In genomic region chr3:114847564-114847963, GRCh38 we compare ENCODE assay signal across 28 cellular contexts.
A peak's percentile ranks its signal among the peaks of the same experiment; 100 is the strongest.
DNase-seq lines count a peak whose midpoint lies in the region; ATAC-seq, FAIRE-seq and TF ChIP-seq lines count a peak whose summit lies in the region.
"Had no signal": no experiment of that assay in that cellular context is flagged by ENCODE, and none has a peak within 500 bp of the region (broad histone marks: within the 10 kb centered on the region; RNA-seq: fewer than 3 reads in every experiment).

No MANE protein-coding gene starts in this region.

- DNase-seq in SHP77 treated with DMSO at 0.1 percent for 48 hours (lab: John Stamatoyannopoulos, UW) (peak; percentile 44), SHP77 (lab: John Stamatoyannopoulos, UW) (no peak), dorsolateral prefrontal cortex (no peak), pancreas (peak in 1 of 6 donors; percentile 13), upper lobe of right lung (no peak), NCI-H187 treated with DMSO at 0.1 percent for 48 hours (lab: John Stamatoyannopoulos, UW) (no peak), epidermal melanocyte (ENCODE audit: insufficient read length, low spot score) (no peak)
- DNase-seq: 8988T; activated CD4-positive, alpha-beta T cell treated with anti-CD3 and anti-CD28 coated beads for 36 hours; activated CD8-positive, alpha-beta memory T cell treated with anti-CD3 and anti-CD28 coated beads, Interleukin-2, amount 50 U/mL, for 48 hours; activated CD8-positive, alpha-beta T cell treated with anti-CD3 and anti-CD28 coated beads for 36 hours; activated naive CD4-positive, alpha-beta T cell treated with anti-CD3 and anti-CD28 coated beads, Interleukin-2, amount 10 ng/mL, durations not matched to agents 7 days and 5 days; brain microvascular endothelial cell; H7; Karpas-422; naive B cell; NCI-H2107; NCI-H345; NCI-H748 treated with DMSO at 0.1 percent for 48 hours; stimulated activated naive CD4-positive, alpha-beta T cell treated with Interleukin-2 at 50 U/mL for 16 hours; T1000 had no signal

- H3K27me3 ChIP-seq in dorsolateral prefrontal cortex (no peaks in the 10 kb centered on the region), pancreas (no peaks in the 10 kb centered on the region), upper lobe of right lung (no peaks in the 10 kb centered on the region)
- H3K27me3 ChIP-seq: adrenal gland, brain microvascular endothelial cell, SJSA1 had no signal

- TF ChIP-seq CTCF in dorsolateral prefrontal cortex (IDR thresholded peaks at IDR 0.05 in 54 of 56, conservative IDR thresholded peaks at IDR 0.05 in 2 of 56; ENCODE audit: low read depth in 1 of 56, partially characterized antibody in 56 of 56), result no peak
- no peak for TF ChIP-seq CTCF in pancreas (IDR thresholded peaks at IDR 0.05)
- TF ChIP-seq CTCF in upper lobe of right lung (IDR thresholded peaks at IDR 0.05), result no peak

- intact Hi-C loops in dorsolateral prefrontal cortex (cut with DNase I), result loop anchor here (5.0 kb wide), 3 partner anchors 55 to 245 kb away; no protein-coding TSS in a partner anchor
- intact Hi-C loops in pancreas (cut with DNase I), result no loop called here
- intact Hi-C loops in upper lobe of right lung (cut with DNase I), result no loop called here

- ATAC-seq in pancreas (peak; percentile 46 to 73 (median 58)), upper lobe of right lung (peak; percentile 73), GM18511 (IDR thresholded peaks at IDR 0.05; ENCODE audit: unreplicated experiment) (no peak)
- ATAC-seq: activated CD4-positive, alpha-beta T cell treated with anti-CD3 and anti-CD28 coated beads for 36 hours; activated CD8-positive, alpha-beta T cell treated with anti-CD3 and anti-CD28 coated beads for 36 hours had no signal

- H3K4me1 ChIP-seq in pancreas (peaks cover 24 to 59% (median 44%) of the 10 kb centered on the region in 3 donors), upper lobe of right lung (peaks cover 5% of the 10 kb centered on the region)
- H3K4me1 ChIP-seq: SJSA1 had no signal

- FAIRE-seq in pancreas (lab: Jason Lieb, UNC), result no peak
- FAIRE-seq: endothelial cell of umbilical vein had no signal

- H3K4me3 ChIP-seq in dorsolateral prefrontal cortex, result peak overlapping the region in 9 of 59 donors; percentile 1 to 34 (median 17)
- H3K4me3 ChIP-seq in pancreas, result no peak overlapping the region
- no peak overlapping the region for H3K4me3 ChIP-seq in upper lobe of right lung
- H3K4me3 ChIP-seq: adrenal gland, SJSA1, skin epidermis had no signal

- H3K27ac ChIP-seq in dorsolateral prefrontal cortex (peak overlapping the region; percentile 73 to 100 (median 96)), pancreas (peak overlapping the region; percentile 37 to 82 (median 57)), upper lobe of right lung (no peak overlapping the region)
- H3K27ac ChIP-seq: brain microvascular endothelial cell, C4-2B, SJSA1, VCaP had no signal

- H3K9me3 ChIP-seq in pancreas (no peaks in the 10 kb centered on the region), upper lobe of right lung (no peaks in the 10 kb centered on the region)
- H3K9me3 ChIP-seq: adrenal gland, SJSA1 had no signal

- no peaks in the 10 kb centered on the region for H3K36me3 ChIP-seq in pancreas
- H3K36me3 ChIP-seq in upper lobe of right lung, result no peaks in the 10 kb centered on the region
- H3K36me3 ChIP-seq: adrenal gland, brain microvascular endothelial cell, SJSA1 had no signal

- 39 to 49% methylated on average over 2 of the region's 2 CpGs for WGBS in pancreas, 2 donors

Comparison
In these comparisons a context has a peak if more than half of its experiments do, and no peak if none do; other contexts are left out.
1. intact Hi-C loops: an anchor here in dorsolateral prefrontal cortex (5.0 kb wide); none called in pancreas and upper lobe of right lung.